In the genomic region with DNA sequence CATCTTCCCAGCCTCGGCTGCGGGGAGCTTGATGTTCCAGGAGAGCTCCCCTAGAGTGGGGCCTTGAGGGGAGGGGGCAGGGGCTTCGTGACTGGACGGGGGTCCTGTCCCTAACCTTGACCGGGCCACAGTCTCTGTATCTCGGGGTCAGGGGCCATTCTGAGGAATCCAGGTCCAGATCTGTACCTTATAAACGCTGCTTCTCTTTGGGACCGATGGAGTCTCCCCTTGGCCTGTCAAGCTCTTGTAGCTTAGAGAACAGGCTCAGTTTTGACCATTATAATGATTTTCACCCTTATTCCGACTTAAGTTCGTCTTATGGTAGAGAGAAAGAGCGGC, we compare ENCODE assay signal across 8 cellular contexts. TPM values are rescaled to one million over a fixed set of nuclear protein-coding genes. Genes with fewer than 3 reads are reported as not detected.
DNase-seq lines count a peak whose midpoint lies in the region; TF ChIP-seq lines count a peak whose summit lies in the region.

No MANE protein-coding gene starts in this region.

- DNase-seq in A673 (ENCODE audit: low spot score) (no peak), GM23248 (peak; percentile 45), suprapubic skin (ENCODE audit: low spot score in 2 of 2) (no peak), AG20443 (ENCODE audit: low spot score) (no peak), SW 1271 (lab: John Stamatoyannopoulos, UW) (no peak), SKM-1 treated with dmso at 0.1 percent for 144 hours (lab: John Stamatoyannopoulos, UW; ENCODE audit: unreplicated experiment) (no peak)
- DNase-seq in activated CD4-positive, alpha-beta memory T cell treated with anti-CD3 and anti-CD28 coated beads, Interleukin-2, amount 10 ng/mL, durations not matched to agents 7 days and 5 days = no peak

- in situ Hi-C loops in GM23248 (cut with MboI) = no loop called here

- TF ChIP-seq POLR2A in suprapubic skin (IDR thresholded peaks at IDR 0.05) = no peak

- peak overlapping the region; percentile 86 for H2AFZ ChIP-seq in GM23248

- H3K36me3 Mint-ChIP-seq in activated CD4-positive, alpha-beta memory T cell treated with anti-CD3 and anti-CD28 coated beads, Interleukin-2, amount 10 ng/mL, durations not matched to agents 7 days and 5 days (ENCODE audit: low read depth) = peaks cover 20% of the 10 kb centered on the region

- H3K36me3 ChIP-seq in A673 (ENCODE audit: insufficient read depth, low read length, poor library complexity, severe bottlenecking) (no peaks in the 10 kb centered on the region), GM23248 (ENCODE audit: low read depth) (no peaks in the 10 kb centered on the region), iPS-18a (ENCODE audit: control insufficient read depth, low read depth, low read length) (peaks cover 4% of the 10 kb centered on the region), suprapubic skin (no peaks in the 10 kb centered on the region)

- no peaks in the 10 kb centered on the region for H3K9me3 Mint-ChIP-seq in activated CD4-positive, alpha-beta memory T cell treated with anti-CD3 and anti-CD28 coated beads, Interleukin-2, amount 10 ng/mL, durations not matched to agents 7 days and 5 days

- 1 to 2% methylated on average over 7 to 11 of the region's 11 CpGs for WGBS in GM23248 (ENCODE audit: low coverage in 1 of 2, low lambda C conversion rate in 2 of 2, missing lambda C conversion rate in 2 of 2), 2 experiments
- WGBS in suprapubic skin = 2% methylated on average over 8 of the region's 11 CpGs

- H3K4me1 ChIP-seq in A673 (ENCODE audit: insufficient read depth, low read length, poor library complexity, severe bottlenecking) (peaks cover 9% of the 10 kb centered on the region), GM23248 (ENCODE audit: insufficient read depth) (peaks cover 14% of the 10 kb centered on the region), iPS-18a (ENCODE audit: control insufficient read depth, low read depth, low read length) (peaks cover 6% of the 10 kb centered on the region), suprapubic skin (peaks cover 35% of the 10 kb centered on the region)

- POLR2A ChIA-PET in A673 (lab: Charles Lee; ENCODE audit: low non-redundant PET) = no interaction called here
- POLR2A ChIA-PET in activated CD4-positive, alpha-beta memory T cell treated with anti-CD3 and anti-CD28 coated beads, Interleukin-2, amount 10 ng/mL, durations not matched to agents 7 days and 5 days (lab: Charles Lee) = interaction anchor here (0.8 to 6.3 kb wide), 15 partner anchors 9 to 596 kb away, joined by 3 to 70 read pairs (median 5); a partner anchor contains a TSS

- no peaks in the 10 kb centered on the region for H4K20me1 ChIP-seq in GM23248 (ENCODE audit: insufficient read depth)

- no peak for TF ChIP-seq CTCF in A673 (conservative IDR thresholded peaks at IDR 0.05; ENCODE audit: low read depth, low read length)
- TF ChIP-seq CTCF in suprapubic skin (IDR thresholded peaks at IDR 0.05) = no peak

- no peaks in the 10 kb centered on the region for H3K27me3 Mint-ChIP-seq in activated CD4-positive, alpha-beta memory T cell treated with anti-CD3 and anti-CD28 coated beads, Interleukin-2, amount 10 ng/mL, durations not matched to agents 7 days and 5 days

- H3K4me1 Mint-ChIP-seq in activated CD4-positive, alpha-beta memory T cell treated with anti-CD3 and anti-CD28 coated beads, Interleukin-2, amount 10 ng/mL, durations not matched to agents 7 days and 5 days = peaks cover 34% of the 10 kb centered on the region

- H3K9me2 ChIP-seq in GM23248 (ENCODE audit: insufficient read depth) = no peaks in the 10 kb centered on the region

- peaks cover 70% of the 10 kb centered on the region for H3K79me2 ChIP-seq in GM23248 (ENCODE audit: insufficient read depth)

- no peaks in the 10 kb centered on the region for H3F3A ChIP-seq in GM23248 (ENCODE audit: insufficient read depth)

- peak overlapping the region; percentile 89 for H3K4me3 ChIP-seq in A673 (ENCODE audit: low read depth, low read length, poor library complexity, severe bottlenecking)
- H3K4me3 ChIP-seq in GM23248 = peak overlapping the region; percentile 87
- H3K4me3 ChIP-seq in iPS-18a (ENCODE audit: low read length) = peak overlapping the region; percentile 82
- peak overlapping the region; percentile 60 for H3K4me3 ChIP-seq in suprapubic skin

- H3K27ac ChIP-seq in A673 (ENCODE audit: low read depth, low read length, poor library complexity, severe bottlenecking) (peak overlapping the region; percentile 91), GM23248 (peak overlapping the region; percentile 77), iPS-18a (ENCODE audit: low read length) (peak overlapping the region; percentile 16), suprapubic skin (peak overlapping the region; percentile 82)

- CTCF ChIA-PET in A673 (lab: Charles Lee) = no interaction called here
- CTCF ChIA-PET in activated CD4-positive, alpha-beta memory T cell treated with anti-CD3 and anti-CD28 coated beads, Interleukin-2, amount 10 ng/mL, durations not matched to agents 7 days and 5 days (lab: Charles Lee) = interaction anchor here (1.0 to 1.5 kb wide), 2 partner anchors 10 to 53 kb away, joined by 4 to 7 read pairs; a partner anchor contains a TSS

- TSS peak; percentile 65 for BruUV-seq in A673 (replicated peaks; lab: Mats Ljungman, UMichigan)

- H3K27ac Mint-ChIP-seq in activated CD4-positive, alpha-beta memory T cell treated with anti-CD3 and anti-CD28 coated beads, Interleukin-2, amount 10 ng/mL, durations not matched to agents 7 days and 5 days = peak overlapping the region; percentile 96

- H3K4me2 ChIP-seq in GM23248 (ENCODE audit: unreplicated experiment) = peak overlapping the region; percentile 99

- H3K27me3 ChIP-seq in A673 (replicated peaks; ENCODE audit: insufficient read depth, low read depth, low read length, poor library complexity) = no peaks in the 10 kb centered on the region
- H3K27me3 ChIP-seq in GM23248 (replicated peaks; ENCODE audit: insufficient read depth) = no peaks in the 10 kb centered on the region
- H3K27me3 ChIP-seq in iPS-18a (ENCODE audit: control insufficient read depth, insufficient read depth, low read length) = no peaks in the 10 kb centered on the region
- no peaks in the 10 kb centered on the region for H3K27me3 ChIP-seq in suprapubic skin

- H3K4me3 Mint-ChIP-seq in activated CD4-positive, alpha-beta memory T cell treated with anti-CD3 and anti-CD28 coated beads, Interleukin-2, amount 10 ng/mL, durations not matched to agents 7 days and 5 days = peak overlapping the region; percentile 88

- peak overlapping the region; percentile 91 for H3K9ac ChIP-seq in GM23248
- H3K9ac ChIP-seq in iPS-18a (ENCODE audit: low read length) = peak overlapping the region; percentile 73

- TF ChIP-seq EP300 in suprapubic skin (IDR thresholded peaks at IDR 0.05) = no peak

- no peaks in the 10 kb centered on the region for H3K9me3 ChIP-seq in A673 (ENCODE audit: low read depth, low read length, poor library complexity, severe bottlenecking)
- no peaks in the 10 kb centered on the region for H3K9me3 ChIP-seq in GM23248 (ENCODE audit: low read depth)
- no peaks in the 10 kb centered on the region for H3K9me3 ChIP-seq in iPS-18a (ENCODE audit: control insufficient read depth, low read depth, low read length)
- H3K9me3 ChIP-seq in suprapubic skin = no peaks in the 10 kb centered on the region

- intact Hi-C loops in A673 (cut with micrococcal nuclease; ENCODE audit: unreplicated experiment) = no loop called here

RNA-seq across cellular contexts. Expression of a gene that starts 0.8 kb away (rescaled TPM):
- total RNA-seq in A673 (2021) (13.3 and 13.4 TPM in 2 replicates), suprapubic skin (1 to 10 TPM; 5.7 to 8.5 (median 7.4) TPM)
- total RNA-seq in GM23248 (2014; rRNA removed; shearing (Covaris generic)) = 10.7 and 12.0 TPM in 2 replicates
- polyA plus RNA-seq in GM23248 (2016; fragmentation: Nextera tagmentation; extraction: Ambion mirVana) = 6.3 and 6.4 TPM in 2 replicates
- 10 to 100 TPM; 12.0 to 12.2 TPM for total RNA-seq in activated CD4-positive, alpha-beta memory T cell treated with anti-CD3 and anti-CD28 coated beads, Interleukin-2, amount 10 ng/mL, durations not matched to agents 7 days and 5 days

RNA-seq across cellular contexts. Expression of a gene that starts 5.2 kb away (rescaled TPM):
- 19.3 and 20.2 TPM in 2 replicates for total RNA-seq in A673 (2021)
- 17.3 and 24.3 TPM in 2 replicates for total RNA-seq in GM23248 (2014; rRNA removed; shearing (Covaris generic))
- polyA plus RNA-seq in GM23248 (2016; fragmentation: Nextera tagmentation; extraction: Ambion mirVana) = 16.8 and 17.6 TPM in 2 replicates
- 10 to 100 TPM; 64.4 to 65.3 TPM for total RNA-seq in activated CD4-positive, alpha-beta memory T cell treated with anti-CD3 and anti-CD28 coated beads, Interleukin-2, amount 10 ng/mL, durations not matched to agents 7 days and 5 days
- 10 to 100 TPM; 39.4 to 63.2 (median 53.9) TPM for total RNA-seq in suprapubic skin

RNA-seq across cellular contexts. Expression of a gene that starts 32.6 kb away (rescaled TPM):
- 17.0 and 18.2 TPM in 2 replicates for total RNA-seq in A673 (2021)
- 2.8 and 8.5 TPM in 2 replicates for total RNA-seq in GM23248 (2014; rRNA removed; shearing (Covaris generic))
- polyA plus RNA-seq in GM23248 (2016; fragmentation: Nextera tagmentation; extraction: Ambion mirVana) = 4.5 and 5.3 TPM in 2 replicates
- 10 to 100 TPM; 19.4 to 21.8 TPM for total RNA-seq in activated CD4-positive, alpha-beta memory T cell treated with anti-CD3 and anti-CD28 coated beads, Interleukin-2, amount 10 ng/mL, durations not matched to agents 7 days and 5 days
- total RNA-seq in suprapubic skin = 10 to 100 TPM in 1 of 4 donors, 1 to 10 TPM in 3; 4.4 to 16.3 (median 5.3) TPM

RNA-seq across cellular contexts. Expression of a gene that starts 39.3 kb away (rescaled TPM):
- total RNA-seq in A673 (2021) = 411 and 461 TPM in 2 replicates
- 1,746 and 2,237 TPM in 2 replicates for total RNA-seq in GM23248 (2014; rRNA removed; shearing (Covaris generic))
- polyA plus RNA-seq in GM23248 (2016; fragmentation: Nextera tagmentation; extraction: Ambion mirVana) = 719 and 722 TPM in 2 replicates
- 100 to 1,000 TPM; 354 to 390 TPM for total RNA-seq in activated CD4-positive, alpha-beta memory T cell treated with anti-CD3 and anti-CD28 coated beads, Interleukin-2, amount 10 ng/mL, durations not matched to agents 7 days and 5 days
- 100 to 1,000 TPM; 463 to 798 (median 745) TPM for total RNA-seq in suprapubic skin

RNA-seq across cellular contexts. Expression of a gene that starts 46.6 kb away (rescaled TPM):
- total RNA-seq in A673 (2021) (6.1 and 8.4 TPM in 2 replicates), suprapubic skin (1 to 10 TPM; 2.7 to 6.9 (median 5.0) TPM)
- total RNA-seq in GM23248 (2014; rRNA removed; shearing (Covaris generic)) = 6.2 and 9.2 TPM in 2 replicates
- polyA plus RNA-seq in GM23248 (2016; fragmentation: Nextera tagmentation; extraction: Ambion mirVana) = 6.2 and 8.2 TPM in 2 replicates
- total RNA-seq in activated CD4-positive, alpha-beta memory T cell treated with anti-CD3 and anti-CD28 coated beads, Interleukin-2, amount 10 ng/mL, durations not matched to agents 7 days and 5 days = 1 to 10 TPM; 5.0 to 5.1 TPM

Comparison
In these comparisons a context has a peak if more than half of its experiments do, and no peak if none do; other contexts are left out.
1. H3K27ac ChIP-seq: peak in every context shown above with its lines; median percentile 91 in A673; 82 in suprapubic skin; 77 in GM23248; 16 in iPS-18a.